1 cellular context compared by ENCODE assay signal in genomic region chr2:141021611-141022010, GRCh38.
TF ChIP-seq lines count a peak whose summit lies in the region.

No MANE protein-coding gene starts in this region.

TF ChIP-seq in IMR-90, 13 proteins besides CTCF, POLR2A, EP300 and RAD21 (continued from another document):
- TF ChIP-seq MAZ (IDR thresholded peaks at IDR 0.05; ENCODE audit: borderline replicate concordance, low read depth, low read length) (no peak), FOS (IDR thresholded peaks at IDR 0.05; ENCODE audit: low read depth, low read length) (no peak), BHLHE40 (IDR thresholded peaks at IDR 0.05; ENCODE audit: low read depth, low read length) (no peak), MAFK (IDR thresholded peaks at IDR 0.05; ENCODE audit: low read depth, low read length) (no peak), RFX5 (IDR thresholded peaks at IDR 0.05; ENCODE audit: low read depth, low read length) (no peak), SMC3 (IDR thresholded peaks at IDR 0.05; ENCODE audit: low read depth, low read length) (no peak)
- TF ChIP-seq, protein P1, sequence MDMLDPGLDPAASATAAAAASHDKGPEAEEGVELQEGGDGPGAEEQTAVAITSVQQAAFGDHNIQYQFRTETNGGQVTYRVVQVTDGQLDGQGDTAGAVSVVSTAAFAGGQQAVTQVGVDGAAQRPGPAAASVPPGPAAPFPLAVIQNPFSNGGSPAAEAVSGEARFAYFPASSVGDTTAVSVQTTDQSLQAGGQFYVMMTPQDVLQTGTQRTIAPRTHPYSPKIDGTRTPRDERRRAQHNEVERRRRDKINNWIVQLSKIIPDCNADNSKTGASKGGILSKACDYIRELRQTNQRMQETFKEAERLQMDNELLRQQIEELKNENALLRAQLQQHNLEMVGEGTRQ (IDR thresholded peaks at IDR 0.05; ENCODE audit: low read depth, low read length): no peak
TF ChIP-seq in IMR-90: peak in this region for 0.
